In the genomic region with DNA sequence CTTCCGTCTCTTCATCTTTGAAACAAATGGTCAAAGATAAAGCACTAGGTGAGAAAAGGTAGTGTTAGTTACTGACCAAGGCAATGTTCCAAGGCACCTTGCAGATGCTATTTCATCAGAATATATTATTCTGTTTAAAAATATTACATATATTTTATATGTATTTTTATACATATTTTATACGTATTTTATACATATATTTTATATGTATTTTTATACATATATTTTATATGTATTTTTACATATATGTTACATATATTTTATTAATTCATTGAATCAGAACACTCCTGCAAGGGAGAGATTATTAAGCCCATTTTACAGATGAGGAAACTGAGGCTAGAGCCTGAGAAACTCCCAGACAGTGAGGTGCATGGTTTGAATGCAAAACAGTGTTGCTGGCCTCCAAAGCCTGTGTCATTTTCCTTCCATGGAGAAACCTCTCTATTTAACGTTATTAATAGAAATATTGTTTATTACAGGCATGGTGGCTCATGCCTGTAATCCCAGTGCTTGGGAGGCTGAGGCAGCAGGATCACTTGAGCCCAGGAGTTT, we compare ENCODE assay signal across 25 cellular contexts.
"Had no signal": no experiment of that assay in that cellular context is flagged by ENCODE, and none has a peak within 500 bp of the region (broad histone marks: within the 10 kb centered on the region; RNA-seq: fewer than 3 reads in every experiment).

No MANE protein-coding gene starts in this region.

- H3K4me1 Mint-ChIP-seq: activated naive CD8-positive, alpha-beta T cell treated with anti-CD3 and anti-CD28 coated beads, Interleukin-2, amount 10 ng/mL, durations not matched to agents 7 days and 5 days had no signal

- H3K4me3 ChIP-seq: adrenal gland, SJCRH30 had no signal

- H3K27ac ChIP-seq: adrenal gland, KMS-11, RWPE1, SJCRH30, WERI-Rb-1 had no signal

- H3K4me2 ChIP-seq: KMS-11, SK-N-SH had no signal

- H3K36me3 ChIP-seq: adrenal gland, SJCRH30, WERI-Rb-1 had no signal

- H3K4me3 Mint-ChIP-seq: activated CD8-positive, alpha-beta T cell treated with anti-CD3 and anti-CD28 coated beads for 36 hours; activated naive CD8-positive, alpha-beta T cell treated with anti-CD3 and anti-CD28 coated beads, Interleukin-2, amount 10 ng/mL, durations not matched to agents 7 days and 5 days; activated T-cell treated with anti-CD3 and anti-CD28 coated beads, Interleukin-2, amount 50 U/mL, for 72 hours had no signal

- H3K27me3 ChIP-seq: adrenal gland, SJCRH30 had no signal

- H3K36me3 Mint-ChIP-seq: activated naive CD8-positive, alpha-beta T cell treated with anti-CD3 and anti-CD28 coated beads, Interleukin-2, amount 10 ng/mL, durations not matched to agents 7 days and 5 days had no signal

- H3K9me3 ChIP-seq: adrenal gland had no signal

- ATAC-seq: activated CD4-positive, CD25-positive, alpha-beta regulatory T cell treated with anti-CD3 and anti-CD28 coated beads, Interleukin-2, amount 50 U/mL, for 24 hours; activated CD8-positive, alpha-beta T cell treated with anti-CD3 and anti-CD28 coated beads for 36 hours; activated T-cell treated with anti-CD3 and anti-CD28 coated beads, Interleukin-2, amount 50 U/mL, for 72 hours had no signal

- DNase-seq: activated CD4-positive, alpha-beta T cell treated with anti-CD3 and anti-CD28 coated beads for 4 hours; activated CD8-positive, alpha-beta memory T cell treated with anti-CD3 and anti-CD28 coated beads, Interleukin-2, amount 50 U/mL, for 4 hours; activated CD8-positive, alpha-beta T cell treated with anti-CD3 and anti-CD28 coated beads for 36 hours; activated naive CD4-positive, alpha-beta T cell treated with anti-CD3 and anti-CD28 coated beads, Interleukin-2, amount 50 U/mL, for 16 hours; activated naive CD8-positive, alpha-beta T cell treated with anti-CD3 and anti-CD28 coated beads, Interleukin-2, amount 10 ng/mL, durations not matched to agents 7 days and 5 days; activated T-cell treated with anti-CD3 and anti-CD28 coated beads, Interleukin-2, amount 50 U/mL, for 72 hours; adrenal gland; anterior cingulate cortex; NCI-H1092; NCI-H1417; NCI-H1694; NCI-H2029; NCI-H2107; NCI-H2171 treated with DMSO at 0.1 percent for 48 hours; NCI-H226; NCI-H526 treated with DMSO at 0.1 percent for 48 hours; OCI-M1; Right ventricle myocardium superior; SJCRH30; SK-N-SH; T-helper 1 cell; WERI-Rb-1 had no signal

- H3K4me1 ChIP-seq: adrenal gland had no signal

- H3K27ac Mint-ChIP-seq: activated CD8-positive, alpha-beta T cell treated with anti-CD3 and anti-CD28 coated beads for 36 hours; activated naive CD8-positive, alpha-beta T cell treated with anti-CD3 and anti-CD28 coated beads, Interleukin-2, amount 10 ng/mL, durations not matched to agents 7 days and 5 days; activated T-cell treated with anti-CD3 and anti-CD28 coated beads, Interleukin-2, amount 50 U/mL, for 72 hours had no signal

- H3K9ac ChIP-seq: KMS-11, SK-N-SH had no signal
